Comparison of ENCODE assay signal across 1 cellular context in genomic region chr20:36573103-36573797, GRCh38.
TF ChIP-seq lines count a peak whose summit lies in the region.

TGIF2 (plus strand) TSS chr20:36573597; CDS start chr20:36578775, 5,178 bp downstream.

TF ChIP-seq in HepG2, 621 proteins besides CTCF, POLR2A, EP300 and RAD21 (continued from another document and continues in another):
- TF ChIP-seq MED1 (CRISPR knock-in tag; IDR thresholded peaks at IDR 0.05) (peak; percentile 83), TEAD3 (CRISPR knock-in tag; optimal IDR thresholded peaks at IDR 0.05; ENCODE audit: borderline replicate concordance) (peak; percentile 99), ZNF142 (CRISPR knock-in tag; IDR thresholded peaks at IDR 0.05) (no peak), ZFP91 (CRISPR knock-in tag; IDR thresholded peaks at IDR 0.05; ENCODE audit: borderline replicate concordance) (peak; percentile 83), NR2F1 (CRISPR knock-in tag; IDR thresholded peaks at IDR 0.05) (no peak), ZNF205 (CRISPR knock-in tag; IDR thresholded peaks at IDR 0.05) (peak; percentile 49; the same call in 1 of the 2 replicates), DR1 (CRISPR knock-in tag; IDR thresholded peaks at IDR 0.05) (no peak; the same call in 1 of the 2 replicates), RFX5 (IDR thresholded peaks at IDR 0.05; ENCODE audit: low read depth, low read length) (no peak), REPIN1 (CRISPR knock-in tag; IDR thresholded peaks at IDR 0.05; ENCODE audit: borderline replicate concordance, low read depth) (peak; percentile 90), FOXO1 (CRISPR knock-in tag; IDR thresholded peaks at IDR 0.05) (no peak), ZNF660 (CRISPR knock-in tag; IDR thresholded peaks at IDR 0.05; ENCODE audit: borderline replicate concordance, low read depth) (no peak), HOXA7 (CRISPR knock-in tag; IDR thresholded peaks at IDR 0.05) (no peak), SKIL (CRISPR knock-in tag; IDR thresholded peaks at IDR 0.05; ENCODE audit: borderline replicate concordance) (0 out of 2 replicates have a peak, but pooled peaks have one; percentile 20), ZBTB37 (CRISPR knock-in tag; IDR thresholded peaks at IDR 0.05) (0 out of 2 replicates have a peak, but pooled peaks have one; percentile 59), HCFC1 (IDR thresholded peaks at IDR 0.05; ENCODE audit: low read depth, low read length) (no peak; the same call in 1 of the 2 replicates), AKAP8 (CRISPR knock-in tag; IDR thresholded peaks at IDR 0.05) (peak; percentile 90; the same call in 1 of the 2 replicates), SOX6 (IDR thresholded peaks at IDR 0.05) (no peak), SOX6 (CRISPR knock-in tag; IDR thresholded peaks at IDR 0.05) (peak; percentile 73), HNF4A (CRISPR knock-in tag; IDR thresholded peaks at IDR 0.05) (no peak), KAT8 (CRISPR knock-in tag; IDR thresholded peaks at IDR 0.05) (peak; percentile 90), ZNF747 (CRISPR knock-in tag; IDR thresholded peaks at IDR 0.05; ENCODE audit: borderline replicate concordance) (peak; percentile 89), ZFAT (CRISPR knock-in tag; conservative IDR thresholded peaks at IDR 0.05) (no peak), HDAC1 (CRISPR knock-in tag; IDR thresholded peaks at IDR 0.05) (peak; percentile 84), ZKSCAN1 (IDR thresholded peaks at IDR 0.05; ENCODE audit: low read length) (peak; percentile 96), ETV5 (CRISPR knock-in tag; IDR thresholded peaks at IDR 0.05; ENCODE audit: borderline replicate concordance) (peak; percentile 98), REL (CRISPR knock-in tag; conservative IDR thresholded peaks at IDR 0.05) (no peak), ZBTB10 (CRISPR knock-in tag; IDR thresholded peaks at IDR 0.05; ENCODE audit: borderline replicate concordance) (no peak; the same call in 1 of the 2 replicates), POLR2AphosphoS5 (IDR thresholded peaks at IDR 0.05; ENCODE audit: low read depth, low read length) (peak; percentile 85), ZNF547 (CRISPR knock-in tag; IDR thresholded peaks at IDR 0.05) (peak; percentile 99), ZNF496 (CRISPR knock-in tag; IDR thresholded peaks at IDR 0.05; ENCODE audit: insufficient replicate concordance) (no peak), ZNF430 (CRISPR knock-in tag; IDR thresholded peaks at IDR 0.05) (peak; percentile 97), RELA (CRISPR knock-in tag; IDR thresholded peaks at IDR 0.05) (no peak), FOXA3 (CRISPR knock-in tag; IDR thresholded peaks at IDR 0.05) (peak; percentile 32; the same call in 1 of the 2 replicates), TBX2 (CRISPR knock-in tag; IDR thresholded peaks at IDR 0.05; ENCODE audit: borderline replicate concordance) (peak; percentile 54), MED13 (CRISPR knock-in tag; IDR thresholded peaks at IDR 0.05) (peak; percentile 47; the same call in 1 of the 2 replicates), ZNF567 (CRISPR knock-in tag; IDR thresholded peaks at IDR 0.05; ENCODE audit: borderline replicate concordance) (no peak; the same call in 1 of the 2 replicates), CCDC6 (CRISPR knock-in tag; IDR thresholded peaks at IDR 0.05) (peak; percentile 89; the same call in 1 of the 2 replicates), EED (CRISPR knock-in tag; IDR thresholded peaks at IDR 0.05) (peak; percentile 34), E2F2 (CRISPR knock-in tag; IDR thresholded peaks at IDR 0.05; ENCODE audit: borderline replicate concordance) (no peak; the same call in 1 of the 2 replicates), CREBL2 (CRISPR knock-in tag; IDR thresholded peaks at IDR 0.05; ENCODE audit: borderline replicate concordance) (0 out of 2 replicates have a peak, but pooled peaks have one; percentile 44), HMG20B (CRISPR knock-in tag; conservative IDR thresholded peaks at IDR 0.05) (peak; percentile 34; the same call in 1 of the 2 replicates), PCBP1 (IDR thresholded peaks at IDR 0.05; ENCODE audit: borderline replicate concordance, low read depth, low read length) (peak; percentile 82; the same call in 1 of the 2 replicates), ZNF775 (CRISPR knock-in tag; IDR thresholded peaks at IDR 0.05; ENCODE audit: borderline replicate concordance) (no peak; the same call in 1 of the 2 replicates), KLF11 (CRISPR knock-in tag; IDR thresholded peaks at IDR 0.05) (no peak), ZNF101 (CRISPR knock-in tag; IDR thresholded peaks at IDR 0.05; ENCODE audit: borderline replicate concordance, low read depth) (0 out of 2 replicates have a peak, but pooled peaks have one; percentile 11), SMYD3 (CRISPR knock-in tag; IDR thresholded peaks at IDR 0.05) (no peak), LCORL (IDR thresholded peaks at IDR 0.05) (no peak), LCORL (CRISPR knock-in tag; IDR thresholded peaks at IDR 0.05) (peak; percentile 85), ZKSCAN5 (CRISPR knock-in tag; IDR thresholded peaks at IDR 0.05) (0 out of 2 replicates have a peak, but pooled peaks have one; percentile 57), ZNF263 (CRISPR knock-in tag; IDR thresholded peaks at IDR 0.05) (peak; percentile 73), ZBTB38 (CRISPR knock-in tag; IDR thresholded peaks at IDR 0.05) (peak; percentile 71; the same call in 1 of the 2 replicates), ZNF17 (CRISPR knock-in tag; IDR thresholded peaks at IDR 0.05) (no peak), HNF4G (IDR thresholded peaks at IDR 0.05; ENCODE audit: borderline replicate concordance, low read depth, low read length) (peak; percentile 5; the same call in 1 of the 2 replicates), HNF4G (CRISPR knock-in tag; IDR thresholded peaks at IDR 0.05; ENCODE audit: borderline replicate concordance, low read depth) (0 out of 2 replicates have a peak, but pooled peaks have one; percentile 64), ZNF121 (CRISPR knock-in tag; IDR thresholded peaks at IDR 0.05) (no peak), SMARCE1 (IDR thresholded peaks at IDR 0.05; ENCODE audit: borderline replicate concordance) (no peak), MIER2 (CRISPR knock-in tag; IDR thresholded peaks at IDR 0.05) (no peak), HMGA1 (CRISPR knock-in tag; conservative IDR thresholded peaks at IDR 0.05) (no peak)
